15 cellular contexts compared by ENCODE assay signal in the genomic region with DNA sequence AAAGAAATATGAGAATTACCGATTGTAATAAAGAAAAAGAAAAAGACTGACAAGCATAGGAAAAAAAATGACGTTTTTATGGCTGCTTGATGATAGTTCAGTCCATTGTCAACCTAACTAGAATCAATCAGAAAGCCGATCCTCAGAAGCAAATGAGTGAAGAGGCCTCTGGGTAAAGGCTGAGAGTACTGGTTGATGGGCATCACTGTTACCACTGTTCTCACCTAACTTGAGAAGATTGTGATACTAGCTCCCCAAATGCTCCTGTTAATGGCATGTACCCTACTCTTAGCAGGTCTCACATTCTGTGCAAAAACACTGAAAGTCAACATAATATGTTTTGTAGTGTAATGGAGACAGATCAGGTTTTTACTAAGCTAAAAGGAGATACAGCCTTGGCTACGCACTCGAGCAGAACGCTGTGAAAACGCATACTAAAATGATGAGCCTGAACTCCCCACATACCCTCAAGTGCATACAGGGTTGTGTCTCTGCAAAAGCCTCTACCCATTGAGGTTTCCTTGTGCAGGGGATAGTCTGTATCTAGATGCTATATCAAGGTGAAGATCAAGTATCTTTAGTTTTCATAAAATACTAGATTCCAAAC.
DNase-seq lines count a peak whose midpoint lies in the region; ATAC-seq and TF ChIP-seq lines count a peak whose summit lies in the region.
"Had no signal": no experiment of that assay in that cellular context is flagged by ENCODE, and none has a peak within 500 bp of the region (broad histone marks: within the 10 kb centered on the region; RNA-seq: fewer than 3 reads in every experiment).

No MANE protein-coding gene starts in this region.

- H3F3A ChIP-seq in smooth muscle cell (ENCODE audit: low read depth) = peaks cover 6% of the 10 kb centered on the region

- H2AFZ ChIP-seq in smooth muscle cell (ENCODE audit: low read depth) = no peak overlapping the region

- H3K4me1 ChIP-seq in smooth muscle cell (ENCODE audit: low read depth) = peaks cover 7% of the 10 kb centered on the region

- no peak for DNase-seq in activated T-cell treated with anti-CD3 and anti-CD28 coated beads, Interleukin-2, amount 50 U/mL, for 24 hours
- DNase-seq in activated T-cell treated with anti-CD3 and anti-CD28 coated beads for 4 hours = no peak
- DNase-seq in smooth muscle cell (lab: John Stamatoyannopoulos, UW; ENCODE audit: unreplicated experiment) = no peak
- no peak for DNase-seq in DMS79 treated with DMSO at 0.1 percent for 48 hours (lab: John Stamatoyannopoulos, UW)
- no peak for DNase-seq in stimulated activated CD4-positive, alpha-beta T cell treated with anti-CD3 and anti-CD28 coated beads, Interleukin-4, amount 100 ng/mL, for 24 hours
- DNase-seq: central memory CD4-positive, alpha-beta T cell; NCI-H187 treated with DMSO at 0.1 percent for 48 hours; NCI-H526; nucleus accumbens; Peyer's patch; sigmoid colon; stomach had no signal

- no peaks in the 10 kb centered on the region for H3K36me3 ChIP-seq in smooth muscle cell (ENCODE audit: low read depth)
- H3K36me3 ChIP-seq: Peyer's patch, sigmoid colon, stomach had no signal

- no peaks in the 10 kb centered on the region for H3K27me3 ChIP-seq in smooth muscle cell (ENCODE audit: low read depth)
- H3K27me3 ChIP-seq: Peyer's patch, sigmoid colon, stomach had no signal

- H3K9me3 ChIP-seq in smooth muscle cell (replicated peaks; ENCODE audit: low read depth) = no peaks in the 10 kb centered on the region
- H3K9me3 ChIP-seq: Peyer's patch, sigmoid colon, stomach had no signal

- no peak overlapping the region for H3K4me3 ChIP-seq in smooth muscle cell

- 85% methylated on average over 7 of the region's 7 CpGs for WGBS in smooth muscle cell (ENCODE audit: low lambda C conversion rate)

- peak overlapping the region; percentile 71 for H3K4me2 ChIP-seq in smooth muscle cell

- H3K27me3 Mint-ChIP-seq in activated T-cell treated with anti-CD3 and anti-CD28 coated beads, Interleukin-2, amount 50 U/mL, for 24 hours = no peaks in the 10 kb centered on the region
- H3K27me3 Mint-ChIP-seq in activated naive CD8-positive, alpha-beta T cell = no peaks in the 10 kb centered on the region

- ATAC-seq in HG03460 (IDR thresholded peaks at IDR 0.05; ENCODE audit: unreplicated experiment) = peak; percentile 38
- ATAC-seq in HG03135 (IDR thresholded peaks at IDR 0.05; ENCODE audit: unreplicated experiment) = no peak

- peaks cover 31% of the 10 kb centered on the region for H3K79me2 ChIP-seq in smooth muscle cell (ENCODE audit: low read depth)

- H3K9me3 Mint-ChIP-seq in activated T-cell treated with anti-CD3 and anti-CD28 coated beads, Interleukin-2, amount 50 U/mL, for 24 hours = no peaks in the 10 kb centered on the region
- H3K9me3 Mint-ChIP-seq in activated naive CD8-positive, alpha-beta T cell (ENCODE audit: low read depth) = no peaks in the 10 kb centered on the region

- H3K27ac Mint-ChIP-seq in activated T-cell treated with anti-CD3 and anti-CD28 coated beads, Interleukin-2, amount 50 U/mL, for 24 hours = peak overlapping the region; percentile 89
- peak overlapping the region; percentile 37 for H3K27ac Mint-ChIP-seq in activated naive CD8-positive, alpha-beta T cell

- no peak overlapping the region for H3K9ac ChIP-seq in smooth muscle cell (ENCODE audit: low read depth)

- peak overlapping the region; percentile 62 for H3K4me3 Mint-ChIP-seq in activated T-cell treated with anti-CD3 and anti-CD28 coated beads, Interleukin-2, amount 50 U/mL, for 24 hours
- peak overlapping the region; percentile 78 for H3K4me3 Mint-ChIP-seq in activated naive CD8-positive, alpha-beta T cell

- H3K4me1 Mint-ChIP-seq in activated T-cell treated with anti-CD3 and anti-CD28 coated beads, Interleukin-2, amount 50 U/mL, for 24 hours (ENCODE audit: low read depth) = peaks cover 35% of the 10 kb centered on the region
- peaks cover 3% of the 10 kb centered on the region for H3K4me1 Mint-ChIP-seq in activated naive CD8-positive, alpha-beta T cell (ENCODE audit: low read depth)

- peak overlapping the region; percentile 82 for H3K27ac ChIP-seq in smooth muscle cell (ENCODE audit: low read depth)

- no peaks in the 10 kb centered on the region for H3K36me3 Mint-ChIP-seq in activated T-cell treated with anti-CD3 and anti-CD28 coated beads, Interleukin-2, amount 50 U/mL, for 24 hours (ENCODE audit: low read depth)
- H3K36me3 Mint-ChIP-seq in activated naive CD8-positive, alpha-beta T cell = peaks cover 12% of the 10 kb centered on the region

- H4K20me1 ChIP-seq in smooth muscle cell (ENCODE audit: low read depth) = no peaks in the 10 kb centered on the region

- no peak for TF ChIP-seq CTCF in smooth muscle cell (IDR thresholded peaks at IDR 0.05; ENCODE audit: borderline replicate concordance, insufficient read depth, poor library complexity, severe bottlenecking)
